9 cellular contexts compared by ENCODE assay signal in the genomic region with DNA sequence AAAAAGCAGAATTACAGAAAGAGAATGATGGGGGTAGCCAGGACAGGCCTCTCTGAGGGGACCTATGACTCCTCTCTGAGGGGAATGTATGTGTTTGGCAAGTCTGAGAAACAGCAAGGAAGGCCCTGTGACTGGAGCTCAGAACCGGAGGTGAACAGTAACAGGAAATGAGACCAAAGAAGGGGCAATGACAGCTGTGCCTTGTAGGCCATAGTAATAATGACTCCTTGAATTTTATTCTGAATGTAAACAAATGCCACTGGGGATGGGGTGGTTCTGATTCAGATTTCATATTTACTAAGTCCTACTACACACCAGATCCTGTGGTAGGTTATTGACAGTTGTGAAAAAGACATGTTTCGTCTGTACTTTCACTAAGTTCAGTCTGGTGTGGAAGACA. TPM values are rescaled to one million over a fixed set of nuclear protein-coding genes. Genes with fewer than 3 reads are reported as not detected.
DNase-seq lines count a peak whose midpoint lies in the region; ATAC-seq, FAIRE-seq and TF ChIP-seq lines count a peak whose summit lies in the region.
"Had no signal": no experiment of that assay in that cellular context is flagged by ENCODE, and none has a peak within 500 bp of the region (broad histone marks: within the 10 kb centered on the region; RNA-seq: fewer than 3 reads in every experiment).

No MANE protein-coding gene starts in this region.

- H3K27me3 Mint-ChIP-seq in dendritic cell treated with granulocyte-macrophage colony-stimulating factor and Interleukin-4, amounts not matched to agents 40 ng/mL and 50 ng/mL, for 4 days = no peaks in the 10 kb centered on the region

- H3K4me3 Mint-ChIP-seq in dendritic cell treated with granulocyte-macrophage colony-stimulating factor and Interleukin-4, amounts not matched to agents 40 ng/mL and 50 ng/mL, for 4 days = no peak overlapping the region

- ATAC-seq in GM19438 (IDR thresholded peaks at IDR 0.05; ENCODE audit: low read depth, unreplicated experiment) (peak; percentile 76), HG03196 (IDR thresholded peaks at IDR 0.05; ENCODE audit: unreplicated experiment) (peak; percentile 74), GM19035 (IDR thresholded peaks at IDR 0.05; ENCODE audit: unreplicated experiment) (no peak)

- H3K9me3 Mint-ChIP-seq in dendritic cell treated with granulocyte-macrophage colony-stimulating factor and Interleukin-4, amounts not matched to agents 40 ng/mL and 50 ng/mL, for 4 days = no peaks in the 10 kb centered on the region

- H3K27ac Mint-ChIP-seq in dendritic cell treated with granulocyte-macrophage colony-stimulating factor and Interleukin-4, amounts not matched to agents 40 ng/mL and 50 ng/mL, for 4 days = peak overlapping the region; percentile 19

- intact Hi-C loops in dendritic cell treated with granulocyte-macrophage colony-stimulating factor and Interleukin-4, amounts not matched to agents 40 ng/mL and 50 ng/mL, for 4 days (cut with micrococcal nuclease) = no loop called here

- TF ChIP-seq POLR2A in GM12891 (IDR thresholded peaks at IDR 0.05; ENCODE audit: low read depth, low read length) = no peak

- DNase-seq in GM12891 (ENCODE audit: insufficient read length, low spot score) (no peak), islet precursor cell (no peak), NCI-H748 (lab: John Stamatoyannopoulos, UW; ENCODE audit: unreplicated experiment) (no peak), NOMO-1 treated with dmso at 0.1 percent for 144 hours (lab: John Stamatoyannopoulos, UW; ENCODE audit: unreplicated experiment) (no peak)
- DNase-seq: NCI-H1417 treated with DMSO at 0.1 percent for 48 hours had no signal

- H3K36me3 Mint-ChIP-seq in dendritic cell treated with granulocyte-macrophage colony-stimulating factor and Interleukin-4, amounts not matched to agents 40 ng/mL and 50 ng/mL, for 4 days (ENCODE audit: low read depth) = peaks cover 51% of the 10 kb centered on the region

- H3K4me1 Mint-ChIP-seq in dendritic cell treated with granulocyte-macrophage colony-stimulating factor and Interleukin-4, amounts not matched to agents 40 ng/mL and 50 ng/mL, for 4 days (ENCODE audit: low read depth) = peaks cover 14% of the 10 kb centered on the region

- peak; percentile 67 for FAIRE-seq in GM12891 (lab: Jason Lieb, UNC)

TF ChIP-seq in GM12891, 5 proteins besides CTCF, POLR2A, EP300 and RAD21:
- peak; percentile 30; the same call in 1 of the 2 replicates for TF ChIP-seq SPI1 (IDR thresholded peaks at IDR 0.05; ENCODE audit: low read depth, low read length)
- TF ChIP-seq POLR2AphosphoS5 (IDR thresholded peaks at IDR 0.05; ENCODE audit: low read depth, low read length) = no peak
- TF ChIP-seq TAF1 (IDR thresholded peaks at IDR 0.05; ENCODE audit: low read depth, low read length) = no peak
- TF ChIP-seq PAX5 (IDR thresholded peaks at IDR 0.05; ENCODE audit: insufficient read depth, low read length, severe bottlenecking) = no peak
- no peak for TF ChIP-seq POU2F2 (IDR thresholded peaks at IDR 0.05; ENCODE audit: low read depth, low read length)

RNA-seq across cellular contexts. Expression of a gene that starts 52.8 kb away (rescaled TPM):
- 0.23 TPM for polyA plus RNA-seq in GM12891 (2012; ENCODE audit: low read depth, missing spikeins)
